8 cellular contexts compared by ENCODE assay signal in the genomic region with DNA sequence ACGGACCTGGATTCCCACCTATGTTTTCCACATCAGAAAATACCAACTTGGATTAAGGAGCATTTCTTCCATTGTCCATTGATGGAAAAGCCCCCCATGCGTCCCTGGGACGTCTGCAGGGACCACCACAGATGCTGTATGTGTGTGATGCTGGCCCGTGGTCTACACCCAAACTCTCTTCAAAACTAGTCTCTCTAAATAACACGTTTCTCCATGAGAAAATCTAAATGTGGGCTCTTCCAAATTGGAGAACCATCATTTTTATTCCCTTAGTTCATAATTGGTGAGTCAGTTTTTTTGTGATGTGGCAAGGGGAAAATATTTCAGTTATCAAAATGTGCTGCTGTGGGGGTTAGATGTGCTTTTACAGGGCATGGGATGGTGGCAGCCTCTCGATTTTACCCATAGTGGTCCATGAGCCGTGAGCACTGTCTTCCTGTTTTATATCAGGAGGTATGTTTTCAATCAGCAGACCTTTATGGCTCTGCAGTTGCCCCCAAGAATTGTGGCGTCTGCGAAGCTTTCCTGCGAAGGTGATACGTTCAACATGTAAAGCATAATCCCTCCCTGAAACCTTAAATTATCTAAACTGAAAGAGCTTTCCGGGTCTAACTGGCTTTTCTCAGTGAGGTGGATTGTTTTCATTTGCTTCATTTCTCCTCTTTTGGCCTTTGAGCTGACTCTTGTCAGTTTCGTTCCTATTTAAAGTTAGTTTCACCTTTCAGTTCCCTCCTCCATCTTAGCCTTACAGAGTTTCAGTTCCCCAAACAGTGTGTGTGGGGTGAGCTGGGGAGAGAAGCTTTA.
A peak's percentile ranks its signal among the peaks of the same experiment; 100 is the strongest.
DNase-seq lines count a peak whose midpoint lies in the region; ATAC-seq lines count a peak whose summit lies in the region.

No MANE protein-coding gene starts in this region.

- intact Hi-C loops in activated T-helper 1 cell treated with anti-CD3 and anti-CD28 coated beads, Interleukin-12 subunit alpha, Interleukin-12 subunit beta, Interleukin-2, Interleukin-4 antibody, amounts not matched to agents 30 ng/mL and 10 ng/mL and 1 ng/mL, durations not matched to agents 14 hours and 24 hours and 36 hours (cut with micrococcal nuclease), result loop anchor here (2.0 kb wide), 1 partner anchor 80 kb away; no protein-coding TSS in a partner anchor

- peak; percentile 96 for ATAC-seq in HG03378 (IDR thresholded peaks at IDR 0.05; ENCODE audit: unreplicated experiment)

- peaks cover 23% of the 10 kb centered on the region for H3K36me3 Mint-ChIP-seq in activated T-helper 1 cell treated with anti-CD3 and anti-CD28 coated beads, Interleukin-12 subunit alpha, Interleukin-12 subunit beta, Interleukin-2, Interleukin-4 antibody, amounts not matched to agents 30 ng/mL and 10 ng/mL and 1 ng/mL, durations not matched to agents 14 hours and 24 hours and 36 hours (ENCODE audit: low read depth)

- H3K4me1 Mint-ChIP-seq in activated T-helper 1 cell treated with anti-CD3 and anti-CD28 coated beads, Interleukin-12 subunit alpha, Interleukin-12 subunit beta, Interleukin-2, Interleukin-4 antibody, amounts not matched to agents 30 ng/mL and 10 ng/mL and 1 ng/mL, durations not matched to agents 14 hours and 24 hours and 36 hours (ENCODE audit: low read depth), result peaks cover 51% of the 10 kb centered on the region

- H3K27ac Mint-ChIP-seq in activated T-helper 1 cell treated with anti-CD3 and anti-CD28 coated beads, Interleukin-12 subunit alpha, Interleukin-12 subunit beta, Interleukin-2, Interleukin-4 antibody, amounts not matched to agents 30 ng/mL and 10 ng/mL and 1 ng/mL, durations not matched to agents 14 hours and 24 hours and 36 hours, result peak overlapping the region; percentile 98

- H3K27me3 Mint-ChIP-seq in activated T-helper 1 cell treated with anti-CD3 and anti-CD28 coated beads, Interleukin-12 subunit alpha, Interleukin-12 subunit beta, Interleukin-2, Interleukin-4 antibody, amounts not matched to agents 30 ng/mL and 10 ng/mL and 1 ng/mL, durations not matched to agents 14 hours and 24 hours and 36 hours (ENCODE audit: insufficient read depth), result peaks cover 5% of the 10 kb centered on the region

- H3K4me3 Mint-ChIP-seq in activated T-helper 1 cell treated with anti-CD3 and anti-CD28 coated beads, Interleukin-12 subunit alpha, Interleukin-12 subunit beta, Interleukin-2, Interleukin-4 antibody, amounts not matched to agents 30 ng/mL and 10 ng/mL and 1 ng/mL, durations not matched to agents 14 hours and 24 hours and 36 hours, result peak overlapping the region; percentile 75

- H3K9me3 Mint-ChIP-seq in activated T-helper 1 cell treated with anti-CD3 and anti-CD28 coated beads, Interleukin-12 subunit alpha, Interleukin-12 subunit beta, Interleukin-2, Interleukin-4 antibody, amounts not matched to agents 30 ng/mL and 10 ng/mL and 1 ng/mL, durations not matched to agents 14 hours and 24 hours and 36 hours, result peaks cover 10% of the 10 kb centered on the region

- DNase-seq in activated CD4-positive, alpha-beta T cell treated with anti-CD3 and anti-CD28 coated beads for 48 hours, result peak; percentile 73
- no peak for DNase-seq in activated CD4-positive, alpha-beta T cell treated with anti-CD3 and anti-CD28 coated beads, Interleukin-2, amount 50 U/mL, for 1 hour
- peak; percentile 14 for DNase-seq in activated T-helper 1 cell treated with anti-CD3 and anti-CD28 coated beads, Interleukin-12 subunit alpha, Interleukin-12 subunit beta, Interleukin-2, Interleukin-4 antibody, amounts not matched to agents 30 ng/mL and 10 ng/mL and 1 ng/mL, durations not matched to agents 14 hours and 24 hours and 36 hours (ENCODE audit: low spot score)
- DNase-seq in stimulated activated CD4-positive, alpha-beta T cell treated with anti-CD3 and anti-CD28 coated beads, Interleukin-1b, Interleukin-23, amount 100 ng/mL, for 48 hours, result peak; percentile 77
- no peak for DNase-seq in NCI-H226
- no peak for DNase-seq in HT-29 (ENCODE audit: low spot score)
- no peak for DNase-seq in NCI-H2196 treated with DMSO at 0.1 percent for 48 hours (lab: John Stamatoyannopoulos, UW; ENCODE audit: unreplicated experiment)

Comparison
In these comparisons a context has a peak if more than half of its experiments do, and no peak if none do; other contexts are left out.
1. DNase-seq: peak in activated CD4-positive, alpha-beta T cell treated with anti-CD3 and anti-CD28 coated beads for 48 hours (single experiment), activated T-helper 1 cell treated with anti-CD3 and anti-CD28 coated beads, Interleukin-12 subunit alpha, Interleukin-12 subunit beta, Interleukin-2, Interleukin-4 antibody, amounts not matched to agents 30 ng/mL and 10 ng/mL and 1 ng/mL, durations not matched to agents 14 hours and 24 hours and 36 hours (single experiment) and stimulated activated CD4-positive, alpha-beta T cell treated with anti-CD3 and anti-CD28 coated beads, Interleukin-1b, Interleukin-23, amount 100 ng/mL, for 48 hours (single experiment); none in activated CD4-positive, alpha-beta T cell treated with anti-CD3 and anti-CD28 coated beads, Interleukin-2, amount 50 U/mL, for 1 hour (single experiment), NCI-H226 (single experiment), HT-29 (single experiment) and NCI-H2196 treated with DMSO at 0.1 percent for 48 hours (single experiment).